In the genomic region with DNA sequence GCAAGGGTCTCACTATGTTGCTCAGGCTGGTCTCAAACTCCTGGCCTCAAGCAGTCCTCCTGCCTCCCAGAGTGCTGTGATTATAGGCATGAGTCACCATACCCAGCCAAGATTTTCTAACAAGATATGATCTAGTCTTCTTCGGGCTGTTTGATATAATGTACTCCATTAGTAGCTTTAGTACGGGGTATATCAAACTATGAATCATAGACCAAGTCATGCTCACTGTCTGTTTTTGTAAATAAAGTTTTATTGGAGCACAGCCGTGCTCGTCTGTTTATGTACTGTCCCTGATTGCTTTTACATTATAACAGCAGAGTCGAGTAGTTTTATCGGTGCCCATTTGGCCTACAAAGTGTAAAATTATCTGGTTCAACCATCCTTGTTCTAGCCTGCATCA, we compare ENCODE assay signal across 1 cellular context.
TF ChIP-seq lines count a peak whose summit lies in the region.

No MANE protein-coding gene starts in this region.

TF ChIP-seq in HCT116, 20 proteins besides CTCF, POLR2A, EP300 and RAD21 (continued from another document):
- no peak for TF ChIP-seq MAX (IDR thresholded peaks at IDR 0.05)
- no peak for TF ChIP-seq CBX3 (IDR thresholded peaks at IDR 0.05; ENCODE audit: low read depth)
TF ChIP-seq in HCT116: peak in this region for 0.
